8 cellular contexts compared by ENCODE assay signal in genomic region chr4:177441803-177442622, GRCh38. TPM values are rescaled to one million over a fixed set of nuclear protein-coding genes. Genes with fewer than 3 reads are reported as not detected.
DNase-seq lines count a peak whose midpoint lies in the region; ATAC-seq and TF ChIP-seq lines count a peak whose summit lies in the region.

AGA (minus strand) TSS chr4:177442437; CDS start chr4:177442375, 62 bp downstream.

- H3K9ac ChIP-seq in PC-3 (ENCODE audit: low read length): peak within 1 kb of the TSS; percentile 87
- peak within 1 kb of the TSS; percentile 88 to 91 for H3K9ac ChIP-seq in mucosa of rectum (ENCODE audit: low read depth in 1 of 2, low read length in 2 of 2)

- 0 out of 2 replicates have a peak, but pooled peaks cover 4% of the 10 kb centered on the region for H3K79me2 ChIP-seq in PC-3 (ENCODE audit: low read length)

- H3K4me1 ChIP-seq in PC-3 (ENCODE audit: insufficient read depth, low read length) (peaks cover 12% of the 10 kb centered on the region; the same call in 1 of the 2 replicates), mucosa of rectum (ENCODE audit: control insufficient read depth in 2 of 2, insufficient read depth in 2 of 2, low read length in 2 of 2) (peaks cover 9% of the 10 kb centered on the region in 2 donors)

- no peaks in the 10 kb centered on the region for H4K20me1 ChIP-seq in PC-3 (ENCODE audit: low read length)

- H3K9me2 ChIP-seq in PC-3 (replicated peaks; ENCODE audit: low read length): no peaks in the 10 kb centered on the region

- intact Hi-C loops in PC-3 (cut with micrococcal nuclease): loop anchor here (5.0 kb wide), 1 partner anchor 105 kb away; no protein-coding TSS in a partner anchor

- peak; percentile 88 for ATAC-seq in GM21515 (IDR thresholded peaks at IDR 0.05; ENCODE audit: unreplicated experiment)
- peak; percentile 97 for ATAC-seq in PC-3

- H3K9me3 ChIP-seq in PC-3 (ENCODE audit: low read length) (no peaks in the 10 kb centered on the region), mucosa of rectum (ENCODE audit: control insufficient read depth in 2 of 2, low read length in 2 of 2) (no peaks in the 10 kb centered on the region)

- no peaks in the 10 kb centered on the region for H3K36me3 ChIP-seq in PC-3 (ENCODE audit: low read depth, low read length)
- peaks cover 3 to 7% of the 10 kb centered on the region in 2 donors for H3K36me3 ChIP-seq in mucosa of rectum (ENCODE audit: control insufficient read depth in 2 of 2, insufficient read depth in 2 of 2, low read length in 2 of 2)

- BruUV-seq in PC-3 (replicated peaks; lab: Mats Ljungman, UMichigan): no TSS peak

- H3K4me3 ChIP-seq in PC-3 (ENCODE audit: low read length): peak within 1 kb of the TSS; percentile 88
- peak within 1 kb of the TSS; percentile 65 for H3K4me3 ChIP-seq in epithelial cell of proximal tubule (ENCODE audit: low read depth, low read length)
- H3K4me3 ChIP-seq in mucosa of rectum (ENCODE audit: low read length in 2 of 2): peak within 1 kb of the TSS; percentile 98 to 99

- H3K27me3 ChIP-seq in PC-3 (ENCODE audit: low read length): no peaks in the 10 kb centered on the region
- no peaks in the 10 kb centered on the region for H3K27me3 ChIP-seq in mucosa of rectum (ENCODE audit: control insufficient read depth in 2 of 2, insufficient read depth in 2 of 2, low read length in 2 of 2)

- H3K4me2 ChIP-seq in PC-3 (ENCODE audit: low read length): peak within 1 kb of the TSS; percentile 95

- TF ChIP-seq CTCF in PC-3 (conservative IDR thresholded peaks at IDR 0.05; ENCODE audit: low read depth, low read length) (no peak), epithelial cell of proximal tubule (conservative IDR thresholded peaks at IDR 0.05; ENCODE audit: low read depth, low read length) (no peak)

- CTCF ChIA-PET in PC-3 (lab: Charles Lee): interaction anchor here (0.6 kb wide), 1 partner anchor 24 kb away, joined by 3 read pairs; no protein-coding TSS in a partner anchor

- H3K27ac ChIP-seq in PC-3 (ENCODE audit: low read length) (peak within 1 kb of the TSS; percentile 86), mucosa of rectum (ENCODE audit: low read depth in 2 of 2, low read length in 2 of 2) (peak within 1 kb of the TSS; percentile 96 to 97)

- no peaks in the 10 kb centered on the region for H3F3A ChIP-seq in PC-3 (ENCODE audit: low read length, unreplicated experiment)

- peak within 1 kb of the TSS; percentile 95 for H2AFZ ChIP-seq in PC-3 (ENCODE audit: low read length)

- POLR2A ChIA-PET in PC-3 (lab: Charles Lee; ENCODE audit: unreplicated experiment): interaction anchor here (0.7 kb wide), 1 partner anchor 666 kb away, joined by 3 read pairs; no protein-coding TSS in a partner anchor

- peak; percentile 95 for DNase-seq in DMS 273 (lab: John Stamatoyannopoulos, UW; ENCODE audit: unreplicated experiment)
- DNase-seq in HuH-7 (ENCODE audit: low spot score): peak; percentile 82
- DNase-seq in PC-3: peak; percentile 89
- peak; percentile 94 for DNase-seq in activated T-cell treated with anti-CD3 and anti-CD28 coated beads, Interleukin-2, amount 50 U/mL, for 1 hour
- DNase-seq in epithelial cell of proximal tubule (ENCODE audit: low read depth): peak; percentile 71
- DNase-seq in stimulated activated CD8-positive, alpha-beta memory T cell treated with anti-CD3 and anti-CD28 coated beads, Interleukin-4, amount 100 ng/mL, for 48 hours: peak; percentile 96

RNA-seq across cellular contexts. Expression of gene AGA, which starts in this region (rescaled TPM):
- total RNA-seq in PC-3 (2014; rRNA removed) (21.5 and 42.1 TPM in 2 replicates), epithelial cell of proximal tubule (27.7 and 40.0 TPM in 2 replicates)

Comparison
In these comparisons a context has a peak if more than half of its experiments do, and no peak if none do; other contexts are left out.
1. Peak in every context shown above with its lines: DNase-seq, ATAC-seq, H3K4me3 ChIP-seq and H3K27ac ChIP-seq.